Comparison of ENCODE assay signal across 1 cellular context in the genomic region with DNA sequence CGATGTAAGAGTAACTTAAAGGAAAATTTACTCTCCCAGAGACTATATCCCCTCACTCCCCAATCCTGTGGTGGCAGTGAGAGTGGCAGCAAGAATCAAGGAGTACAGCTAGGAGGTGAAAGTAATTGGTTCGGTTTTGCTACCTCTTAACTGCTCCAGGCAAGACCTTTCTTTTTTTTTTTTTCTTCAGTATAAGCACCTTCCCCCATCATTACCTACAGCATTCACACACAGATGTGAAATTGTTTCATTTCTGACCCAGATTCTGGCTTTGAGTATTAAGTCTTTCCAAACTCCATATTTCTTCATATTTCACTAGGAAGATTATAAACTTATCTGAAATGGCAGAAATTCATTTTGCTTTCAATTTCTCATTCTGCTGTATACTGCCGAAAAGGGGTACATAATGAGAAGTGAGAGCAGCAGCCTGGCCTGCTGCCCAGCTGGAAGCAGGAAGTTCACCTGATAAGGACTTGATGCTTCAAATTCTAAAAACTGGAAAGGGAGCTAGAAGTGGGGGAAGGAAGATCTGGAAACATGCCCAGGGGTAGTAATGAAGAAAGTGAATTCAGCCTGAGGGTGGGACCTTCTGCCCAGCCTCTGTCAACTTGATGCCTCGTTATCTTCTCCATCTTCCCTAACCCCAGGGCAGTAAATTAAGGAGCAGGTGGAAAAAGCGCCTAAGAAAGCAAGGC.
TF ChIP-seq lines count a peak whose summit lies in the region.

No MANE protein-coding gene starts in this region.

TF ChIP-seq in endothelial cell of umbilical vein, 7 proteins besides CTCF, POLR2A, EP300 and RAD21:
- TF ChIP-seq GATA2 (IDR thresholded peaks at IDR 0.05; ENCODE audit: insufficient read depth, insufficient read length, low read depth, low read length), result peak; percentile 63
- no peak for TF ChIP-seq MYC (IDR thresholded peaks at IDR 0.05; ENCODE audit: low read depth, low read length)
